26 cellular contexts compared by ENCODE assay signal in genomic region chr20:61577065-61577464, GRCh38.
DNase-seq lines count a peak whose midpoint lies in the region; ATAC-seq, FAIRE-seq and TF ChIP-seq lines count a peak whose summit lies in the region.
"Had no signal": no experiment of that assay in that cellular context is flagged by ENCODE, and none has a peak within 500 bp of the region (broad histone marks: within the 10 kb centered on the region; RNA-seq: fewer than 3 reads in every experiment).

No MANE protein-coding gene starts in this region.

- DNase-seq in NCI-H345 (lab: John Stamatoyannopoulos, UW) (peak; percentile 5), NCI-H345 treated with DMSO at 0.1 percent for 48 hours (lab: John Stamatoyannopoulos, UW; ENCODE audit: unreplicated experiment) (no peak), HepG2 (ENCODE audit: low spot score) (no peak), right lobe of liver (no peak), bronchial epithelial cell (ENCODE audit: low read depth) (no peak), trophoblast cell (no peak)
- DNase-seq in activated CD4-positive, alpha-beta T cell treated with anti-CD3 and anti-CD28 coated beads for 48 hours: no peak
- DNase-seq: 8988T; ACHN; BE2C; C1 segment of cervical spinal cord; CD4-positive, alpha-beta memory T cell; CD4-positive, CD25-positive, alpha-beta regulatory T cell; CD8-positive, alpha-beta memory T cell; COR-L47; DMS 273 treated with DMSO at 0.1 percent for 48 hours; DMS153; DMS79; DND-41; EL; GDM1 had no signal

- H3K79me2 ChIP-seq in HepG2 (ENCODE audit: insufficient read depth, low read length) (no peaks in the 10 kb centered on the region), trophoblast cell (ENCODE audit: control insufficient read depth, insufficient read depth, low read length, poor library complexity) (no peaks in the 10 kb centered on the region)

- H3K23ac ChIP-seq in trophoblast cell (ENCODE audit: low read length): no peak overlapping the region

- whole genome bisulfite sequencing in HepG2 (ENCODE audit: low lambda C conversion rate): 23% methylated on average over 1 of the region's 1 CpG
- 77% methylated on average over 1 of the region's 1 CpG for WGBS in right lobe of liver (ENCODE audit: insufficient coverage, low coverage, low lambda C conversion rate, missing lambda C conversion rate)
- no CpG with 5 or more reads among the region's 1 CpG for WGBS in trophoblast cell (ENCODE audit: extremely low coverage, insufficient coverage, insufficient read length)

- ATAC-seq in HepG2 (no peak), right lobe of liver (no peak)
- ATAC-seq: GM12878 had no signal

- no peaks in the 10 kb centered on the region for H4K20me1 ChIP-seq in HepG2 (ENCODE audit: insufficient read depth, low read length)
- H4K20me1 ChIP-seq: BLaER1 had no signal

- intact Hi-C loops in HepG2 (cut with micrococcal nuclease; ENCODE audit: unreplicated experiment) (no loop called here), right lobe of liver (cut with DNase I) (no loop called here)

- H4K8ac ChIP-seq in trophoblast cell (ENCODE audit: low read depth, low read length): no peak overlapping the region

- no peak overlapping the region for H3K4ac ChIP-seq in trophoblast cell (ENCODE audit: low read depth, low read length)

- H3K36me3 ChIP-seq in HepG2 (replicated peaks in 1 of 2; ENCODE audit: control insufficient read depth in 1 of 2, insufficient read depth in 2 of 2, low read length in 2 of 2) (no peaks in the 10 kb centered on the region), right lobe of liver (no peaks in the 10 kb centered on the region), bronchial epithelial cell (ENCODE audit: control insufficient read depth, insufficient read depth, low read length) (no peaks in the 10 kb centered on the region), trophoblast cell (ENCODE audit: control insufficient read depth in 1 of 2, insufficient read depth in 2 of 2, low read length in 2 of 2) (no peaks in the 10 kb centered on the region)
- H3K36me3 ChIP-seq: BE2C, BLaER1 had no signal

- in situ Hi-C loops in HepG2 (cut with HindIII; ENCODE audit: extremely low pct_ligation_motif_present, low pct_unique_long_range_greater_than_20kb): no loop called here

- no TSS peak for BruUV-seq in HepG2 (replicated peaks; lab: Mats Ljungman, UMichigan)

- H3K27me3 ChIP-seq in HepG2 (ENCODE audit: control insufficient read depth in 1 of 2, insufficient read depth in 2 of 2, low read length in 2 of 2): peaks cover 5 to 16% of the 10 kb centered on the region in 2 experiments; a peak in 2 of 5 replicates
- no peaks in the 10 kb centered on the region for H3K27me3 ChIP-seq in right lobe of liver
- no peaks in the 10 kb centered on the region for H3K27me3 ChIP-seq in bronchial epithelial cell (ENCODE audit: control insufficient read depth, insufficient read depth, low read length)
- H3K27me3 ChIP-seq in trophoblast cell (ENCODE audit: insufficient read depth, low read length): no peaks in the 10 kb centered on the region
- H3K27me3 ChIP-seq: BE2C, BLaER1 had no signal

- TF ChIP-seq RAD21 in HepG2 (CRISPR knock-in tag; IDR thresholded peaks at IDR 0.05): no peak

- H3K27ac ChIP-seq in HepG2 (ENCODE audit: extremely low read length, insufficient read depth, low read length) (no peak overlapping the region), right lobe of liver (no peak overlapping the region), trophoblast cell (ENCODE audit: low read depth, low read length) (no peak overlapping the region)
- H3K27ac ChIP-seq: BLaER1 had no signal

- H4K91ac ChIP-seq in trophoblast cell (ENCODE audit: low read depth, low read length): no peak overlapping the region

- CTCF ChIA-PET in HepG2 (lab: Yijun Ruan, JAX; ENCODE audit: low intra/inter-chr PET ratio, low total read pairs): no interaction called here

- no peak overlapping the region for H4K12ac ChIP-seq in trophoblast cell (ENCODE audit: low read depth, low read length)

- H3K9ac ChIP-seq in HepG2 (ENCODE audit: insufficient read depth, low read depth, low read length) (no peak overlapping the region), trophoblast cell (ENCODE audit: low read length) (no peak overlapping the region)
- H3K9ac ChIP-seq: BLaER1 had no signal

- H3K4me1 ChIP-seq in HepG2 (ENCODE audit: insufficient read depth, low read length) (peaks cover 18% of the 10 kb centered on the region), right lobe of liver (no peaks in the 10 kb centered on the region), trophoblast cell (ENCODE audit: control insufficient read depth in 1 of 2, insufficient read depth in 2 of 2, low read length in 2 of 2) (no peaks in the 10 kb centered on the region)
- H3K4me1 ChIP-seq: BE2C, BLaER1 had no signal

- POLR2A ChIA-PET in HepG2 (lab: Yijun Ruan, JAX): no interaction called here

- H2AK5ac ChIP-seq in trophoblast cell (ENCODE audit: low read length): no peak overlapping the region

- H2BK120ac ChIP-seq in trophoblast cell (ENCODE audit: insufficient read depth, low read length, poor library complexity): no peak overlapping the region

- H3K9me3 ChIP-seq in HepG2 (ENCODE audit: low read length): no peaks in the 10 kb centered on the region
- H3K9me3 ChIP-seq in right lobe of liver: no peaks in the 10 kb centered on the region
- H3K9me3 ChIP-seq in trophoblast cell (ENCODE audit: insufficient read depth, low read depth, low read length): peaks cover 5% of the 10 kb centered on the region
- H3K9me3 ChIP-seq: BE2C, BLaER1 had no signal

- TF ChIP-seq POLR2A in HepG2 (IDR thresholded peaks at IDR 0.05; ENCODE audit: insufficient read depth in 1 of 2, low read depth in 2 of 2, low read length in 2 of 2) (no peak), right lobe of liver (IDR thresholded peaks at IDR 0.05) (no peak)

- no peaks in the 10 kb centered on the region for H3K79me1 ChIP-seq in trophoblast cell (ENCODE audit: low read length)

- H3K4me2 ChIP-seq in HepG2 (ENCODE audit: low read depth, low read length) (no peak overlapping the region), trophoblast cell (ENCODE audit: low read length) (no peak overlapping the region)
- H3K4me2 ChIP-seq: BLaER1 had no signal

- H3K4me3 ChIP-seq in HepG2 (replicated peaks in 1 of 3; ENCODE audit: insufficient read depth in 1 of 3, low read depth in 2 of 3, low read length in 3 of 3): no peak overlapping the region
- H3K4me3 ChIP-seq in right lobe of liver: no peak overlapping the region
- H3K4me3 ChIP-seq in bronchial epithelial cell (ENCODE audit: low read depth, low read length): no peak overlapping the region
- no peak overlapping the region for H3K4me3 ChIP-seq in trophoblast cell (ENCODE audit: low read depth, low read length)
- H3K4me3 ChIP-seq: BLaER1, GM12878 had no signal

- H3K14ac ChIP-seq in trophoblast cell (ENCODE audit: low read length): no peak overlapping the region

- TF ChIP-seq CTCF in HepG2 (CRISPR knock-in tag; IDR thresholded peaks at IDR 0.05) (no peak), right lobe of liver (IDR thresholded peaks at IDR 0.05) (no peak), bronchial epithelial cell (IDR thresholded peaks at IDR 0.05; ENCODE audit: insufficient read depth, low read length, severe bottlenecking) (no peak)

- peak; percentile 18 for FAIRE-seq in HepG2 (lab: Jason Lieb, UNC)
- peak; percentile 28 for FAIRE-seq in bronchial epithelial cell (lab: Jason Lieb, UNC)
- FAIRE-seq: A204.1, GM12878, GM12892, GM18507 had no signal

- no peak overlapping the region for H2BK5ac ChIP-seq in trophoblast cell (ENCODE audit: low read depth, low read length, poor library complexity)

- no peak for TF ChIP-seq EP300 in HepG2 (IDR thresholded peaks at IDR 0.05; ENCODE audit: low read depth in 2 of 2, low read length in 2 of 2)
- TF ChIP-seq EP300 in HepG2 (CRISPR knock-in tag; IDR thresholded peaks at IDR 0.05; ENCODE audit: borderline replicate concordance): no peak

- no peak overlapping the region for H2BK12ac ChIP-seq in trophoblast cell (ENCODE audit: low read length)

- H3K18ac ChIP-seq in trophoblast cell (ENCODE audit: low read length): no peak overlapping the region

- H2AFZ ChIP-seq in HepG2 (ENCODE audit: low read length) (no peak overlapping the region), trophoblast cell (ENCODE audit: insufficient read depth, low read length, poor library complexity) (no peak overlapping the region)

TF ChIP-seq in HepG2, 621 proteins besides CTCF, POLR2A, EP300 and RAD21 (continues in another document):
- TF ChIP-seq ATM (IDR thresholded peaks at IDR 0.05; ENCODE audit: borderline replicate concordance) (peak; percentile 63; the same call in 1 of the 2 replicates), NBN (conservative IDR thresholded peaks at IDR 0.05) (0 out of 2 replicates have a peak, but pooled peaks have one; percentile 64), FOXA1 (IDR thresholded peaks at IDR 0.05) (0 out of 2 replicates have a peak, but pooled peaks have one; percentile 49), FOXA1 (CRISPR knock-in tag; IDR thresholded peaks at IDR 0.05) (no peak), NFRKB (IDR thresholded peaks at IDR 0.05) (0 out of 2 replicates have a peak, but pooled peaks have one; percentile 27)
